1 cellular context compared by ENCODE assay signal in the genomic region with DNA sequence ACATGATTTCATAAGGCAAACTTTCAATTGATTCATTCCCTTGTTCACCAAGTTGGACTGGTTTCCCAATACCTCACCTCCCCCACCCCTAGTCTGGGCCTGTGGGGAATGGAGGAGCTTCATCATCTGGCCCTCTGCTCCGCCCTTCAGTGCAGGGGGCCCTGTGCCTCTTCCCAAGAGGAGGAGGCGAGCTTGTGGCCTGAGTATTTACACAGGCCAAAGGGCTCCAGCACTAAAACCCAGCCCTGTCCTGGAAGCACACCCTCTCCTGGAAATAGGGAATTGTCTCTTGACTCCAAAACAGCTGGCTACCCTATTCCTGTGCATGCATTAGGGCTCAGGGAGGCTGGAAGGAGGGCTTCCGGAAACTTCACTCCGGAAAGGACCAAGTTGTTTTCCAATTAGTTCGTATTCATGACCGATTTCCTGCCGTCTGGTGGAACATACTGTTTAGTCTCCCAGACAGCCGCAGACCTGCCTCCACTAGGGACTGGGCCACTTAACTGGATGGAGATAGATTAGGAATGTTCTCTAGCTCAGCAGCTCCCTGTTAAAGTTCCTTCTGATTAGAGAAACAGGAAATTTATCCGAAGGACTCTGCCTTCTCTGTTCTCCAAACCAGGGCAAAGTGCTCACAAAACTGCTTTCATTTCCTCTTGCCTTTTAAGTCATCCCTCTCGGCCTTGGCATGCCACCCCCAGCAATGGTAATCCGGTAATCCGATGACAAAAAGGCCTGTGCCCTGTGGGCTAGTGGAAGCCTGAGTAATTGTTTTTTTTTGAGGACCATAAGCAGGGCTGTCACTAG.
TF ChIP-seq lines count a peak whose summit lies in the region.

No MANE protein-coding gene starts in this region.

TF ChIP-seq in H1, 55 proteins besides CTCF, POLR2A, EP300 and RAD21:
- TF ChIP-seq EGR1 (IDR thresholded peaks at IDR 0.05; ENCODE audit: borderline replicate concordance, low read depth, low read length) = no peak
- TF ChIP-seq, protein P1, sequence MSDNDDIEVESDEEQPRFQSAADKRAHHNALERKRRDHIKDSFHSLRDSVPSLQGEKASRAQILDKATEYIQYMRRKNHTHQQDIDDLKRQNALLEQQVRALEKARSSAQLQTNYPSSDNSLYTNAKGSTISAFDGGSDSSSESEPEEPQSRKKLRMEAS (IDR thresholded peaks at IDR 0.05) = no peak
- no peak for TF ChIP-seq ASH2L (IDR thresholded peaks at IDR 0.05; ENCODE audit: low read length)
- TF ChIP-seq CBX8 (IDR thresholded peaks at IDR 0.05; ENCODE audit: borderline replicate concordance, low read depth, low read length) = no peak
- TF ChIP-seq SAP30 (IDR thresholded peaks at IDR 0.05; ENCODE audit: insufficient read depth, insufficient replicate concordance, low read length) = no peak
- TF ChIP-seq TAF7 (optimal IDR thresholded peaks at IDR 0.05; ENCODE audit: borderline replicate concordance, low read depth, low read length) = no peak
- TF ChIP-seq SUZ12 (IDR thresholded peaks at IDR 0.05; ENCODE audit: low read length) = no peak
- no peak for TF ChIP-seq RFX5 (IDR thresholded peaks at IDR 0.05; ENCODE audit: borderline replicate concordance, low read depth, low read length)
- TF ChIP-seq KDM1A (IDR thresholded peaks at IDR 0.05; ENCODE audit: borderline replicate concordance, low read length) = no peak
- no peak for TF ChIP-seq CEBPB (IDR thresholded peaks at IDR 0.05; ENCODE audit: low read depth, low read length)
- no peak for TF ChIP-seq KDM5A (IDR thresholded peaks at IDR 0.05; ENCODE audit: low read length)
- TF ChIP-seq SIX5 (IDR thresholded peaks at IDR 0.05; ENCODE audit: low read depth, low read length) = no peak
- TF ChIP-seq, protein P2, sequence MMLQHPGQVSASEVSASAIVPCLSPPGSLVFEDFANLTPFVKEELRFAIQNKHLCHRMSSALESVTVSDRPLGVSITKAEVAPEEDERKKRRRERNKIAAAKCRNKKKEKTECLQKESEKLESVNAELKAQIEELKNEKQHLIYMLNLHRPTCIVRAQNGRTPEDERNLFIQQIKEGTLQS (IDR thresholded peaks at IDR 0.05; ENCODE audit: insufficient read depth, low read depth, low read length) = no peak
- TF ChIP-seq, protein P3, sequence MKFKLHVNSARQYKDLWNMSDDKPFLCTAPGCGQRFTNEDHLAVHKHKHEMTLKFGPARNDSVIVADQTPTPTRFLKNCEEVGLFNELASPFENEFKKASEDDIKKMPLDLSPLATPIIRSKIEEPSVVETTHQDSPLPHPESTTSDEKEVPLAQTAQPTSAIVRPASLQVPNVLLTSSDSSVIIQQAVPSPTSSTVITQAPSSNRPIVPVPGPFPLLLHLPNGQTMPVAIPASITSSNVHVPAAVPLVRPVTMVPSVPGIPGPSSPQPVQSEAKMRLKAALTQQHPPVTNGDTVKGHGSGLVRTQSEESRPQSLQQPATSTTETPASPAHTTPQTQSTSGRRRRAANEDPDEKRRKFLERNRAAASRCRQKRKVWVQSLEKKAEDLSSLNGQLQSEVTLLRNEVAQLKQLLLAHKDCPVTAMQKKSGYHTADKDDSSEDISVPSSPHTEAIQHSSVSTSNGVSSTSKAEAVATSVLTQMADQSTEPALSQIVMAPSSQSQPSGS (IDR thresholded peaks at IDR 0.05; ENCODE audit: low read length) = no peak
- TF ChIP-seq POU5F1 (IDR thresholded peaks at IDR 0.05; ENCODE audit: low read depth, low read length) = no peak
